In the genomic region with DNA sequence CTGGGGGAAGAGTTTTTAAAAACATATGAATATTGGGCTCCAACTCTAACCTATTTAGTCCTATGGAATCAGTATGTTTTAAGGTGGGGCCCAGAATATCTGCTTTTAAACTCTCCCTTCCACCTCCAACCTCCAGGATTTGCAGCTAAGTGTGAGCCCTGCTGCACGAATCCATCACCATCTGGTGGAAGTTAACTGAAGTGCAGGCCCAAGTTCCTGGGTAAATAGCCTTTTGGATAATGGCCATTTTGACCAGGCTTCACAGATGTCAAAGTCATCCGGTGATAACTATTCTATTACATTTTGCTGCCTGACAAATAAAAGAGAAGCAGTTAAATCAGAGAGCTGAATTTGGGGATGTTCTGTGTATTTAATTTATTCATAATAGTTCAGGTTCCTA, we compare ENCODE assay signal across 1 cellular context.
TF ChIP-seq lines count a peak whose summit lies in the region.

No MANE protein-coding gene starts in this region.

TF ChIP-seq in K562, 482 proteins besides CTCF, POLR2A, EP300 and RAD21 (continued from another document):
- TF ChIP-seq PTBP1 (IDR thresholded peaks at IDR 0.05; ENCODE audit: low read depth, low read length) (no peak), NELFE (IDR thresholded peaks at IDR 0.05; ENCODE audit: insufficient read depth, insufficient read length) (no peak)
